8 cellular contexts compared by ENCODE assay signal in the genomic region with DNA sequence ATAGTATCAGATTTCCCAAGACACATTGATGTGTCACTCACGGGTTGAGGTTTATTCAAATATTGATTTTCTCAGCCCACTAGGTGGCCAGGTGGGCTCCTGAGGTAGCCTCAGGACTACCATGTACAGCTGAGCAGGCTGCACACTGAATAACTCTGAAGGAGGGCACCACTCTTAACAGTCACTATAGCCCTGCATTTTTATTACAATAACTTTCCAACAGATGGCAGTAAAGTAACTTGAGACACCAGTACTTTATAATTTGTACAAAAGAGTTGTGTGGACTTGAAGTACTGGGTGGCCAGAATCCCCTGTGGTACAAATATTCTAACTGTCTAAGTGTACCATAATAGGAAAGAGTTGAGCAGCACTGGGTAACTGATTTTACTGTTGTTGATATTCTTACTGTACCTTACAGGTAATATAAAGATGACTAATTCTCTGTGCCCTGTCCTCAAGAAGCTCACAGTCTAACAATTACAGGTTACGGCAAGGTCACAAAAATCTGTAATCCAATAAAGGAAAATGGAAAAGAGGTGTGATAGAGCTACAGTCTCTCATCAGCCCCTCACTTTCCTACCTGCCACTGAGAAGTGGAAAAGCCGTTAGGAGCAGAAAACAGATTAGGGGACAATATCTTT.
DNase-seq lines count a peak whose midpoint lies in the region; ATAC-seq and TF ChIP-seq lines count a peak whose summit lies in the region.

No MANE protein-coding gene starts in this region.

- no peaks in the 10 kb centered on the region for H3K9me3 ChIP-seq in Panc1 (ENCODE audit: control insufficient read depth, insufficient read depth, low read depth, low read length)

- CTCF ChIA-PET in Panc1 (lab: Charles Lee) = interaction anchor here (0.6 to 0.9 kb wide), 3 partner anchors 95 to 642 kb away, joined by 6 to 19 read pairs (median 7); no protein-coding TSS in a partner anchor

- H3K27ac ChIP-seq in Panc1 (ENCODE audit: low read length) = no peak overlapping the region

- H3K36me3 Mint-ChIP-seq in HFFc6 (ENCODE audit: low read depth) (peaks cover 5% of the 10 kb centered on the region; the same call in 1 of the 2 replicates), osteocyte (ENCODE audit: unreplicated experiment) (peaks cover 7% of the 10 kb centered on the region)

- BruUV-seq in Panc1 (replicated peaks; lab: Mats Ljungman, UMichigan) = no TSS peak

- H3K4me1 ChIP-seq in Panc1 (ENCODE audit: control insufficient read depth, insufficient read depth, low read length) = no peaks in the 10 kb centered on the region

- H3K27me3 Mint-ChIP-seq in HFFc6 (ENCODE audit: insufficient read depth) (no peaks in the 10 kb centered on the region), osteocyte (ENCODE audit: unreplicated experiment) (no peaks in the 10 kb centered on the region)

- ATAC-seq in Panc1 = peak; percentile 96
- no peak for ATAC-seq in GM18870 (IDR thresholded peaks at IDR 0.05; ENCODE audit: unreplicated experiment)

- peaks cover 6% of the 10 kb centered on the region; the same call in 1 of the 2 replicates for H3K36me3 ChIP-seq in Panc1 (ENCODE audit: control insufficient read depth, insufficient read depth, low read length)

- H3K27me3 ChIP-seq in Panc1 (ENCODE audit: control insufficient read depth, insufficient read depth, low read length) = no peaks in the 10 kb centered on the region

- intact Hi-C loops in Panc1 (cut with micrococcal nuclease; ENCODE audit: unreplicated experiment) = loop anchor here (5.0 to 10.0 kb wide), 2 partner anchors 97 to 629 kb away; no protein-coding TSS in a partner anchor

- H3K9me3 Mint-ChIP-seq in HFFc6 (no peaks in the 10 kb centered on the region), osteocyte (ENCODE audit: unreplicated experiment) (no peaks in the 10 kb centered on the region)

- H3K4me3 ChIP-seq in Panc1 (ENCODE audit: low read depth in 2 of 2, low read length in 2 of 2) = no peak overlapping the region

- H3K4me1 Mint-ChIP-seq in HFFc6 (ENCODE audit: low read depth) (peaks cover 12% of the 10 kb centered on the region; the same call in 1 of the 2 replicates), osteocyte (ENCODE audit: unreplicated experiment) (no peaks in the 10 kb centered on the region)

- peak; percentile 75 for TF ChIP-seq CTCF in HFFc6 (IDR thresholded peaks at IDR 0.05)
- TF ChIP-seq CTCF in Panc1 (IDR thresholded peaks at IDR 0.05) = peak; percentile 75
- peak; percentile 65 for TF ChIP-seq CTCF in osteocyte (IDR thresholded peaks at IDR 0.05)

- H3K27ac Mint-ChIP-seq in HFFc6 = no peak overlapping the region
- no peak overlapping the region for H3K27ac Mint-ChIP-seq in osteocyte (ENCODE audit: unreplicated experiment)

- in situ Hi-C loops in Panc1 (cut with HindIII; ENCODE audit: low pct_unique_long_range_greater_than_20kb, low sequenced_read_pairs) = no loop called here

- POLR2A ChIA-PET in Panc1 (lab: Charles Lee) = no interaction called here

- peak; percentile 50 for DNase-seq in D341Med (ENCODE audit: low spot score)
- peak; percentile 70 for DNase-seq in HFFc6
- DNase-seq in Panc1 (ENCODE audit: low read depth, low spot score) = peak; percentile 17
- DNase-seq in fibroblast of gingiva (ENCODE audit: low read depth) = peak; percentile 36
- DNase-seq in osteocyte (ENCODE audit: extremely low spot score, unreplicated experiment) = no peak
- no peak for DNase-seq in cerebellum (ENCODE audit: low spot score)
- no peak for DNase-seq in activated naive CD4-positive, alpha-beta T cell treated with anti-CD3 and anti-CD28 coated beads, Interleukin-2, amount 50 U/mL, for 16 hours

- H3K4me3 Mint-ChIP-seq in HFFc6 (no peak overlapping the region), osteocyte (ENCODE audit: unreplicated experiment) (no peak overlapping the region)

Comparison
In these comparisons a context has a peak if more than half of its experiments do, and no peak if none do; other contexts are left out.
1. DNase-seq: peak in D341Med (single experiment), HFFc6 (single experiment), Panc1 (single experiment) and fibroblast of gingiva (single experiment); none in osteocyte (single experiment), cerebellum (single experiment) and activated naive CD4-positive, alpha-beta T cell treated with anti-CD3 and anti-CD28 coated beads, Interleukin-2, amount 50 U/mL, for 16 hours (single experiment).
2. Peak in every context shown above with its lines, with median percentiles within 50 percentile points of each other: CTCF ChIP-seq.